Comparison of ENCODE assay signal across 9 cellular contexts in the genomic region with DNA sequence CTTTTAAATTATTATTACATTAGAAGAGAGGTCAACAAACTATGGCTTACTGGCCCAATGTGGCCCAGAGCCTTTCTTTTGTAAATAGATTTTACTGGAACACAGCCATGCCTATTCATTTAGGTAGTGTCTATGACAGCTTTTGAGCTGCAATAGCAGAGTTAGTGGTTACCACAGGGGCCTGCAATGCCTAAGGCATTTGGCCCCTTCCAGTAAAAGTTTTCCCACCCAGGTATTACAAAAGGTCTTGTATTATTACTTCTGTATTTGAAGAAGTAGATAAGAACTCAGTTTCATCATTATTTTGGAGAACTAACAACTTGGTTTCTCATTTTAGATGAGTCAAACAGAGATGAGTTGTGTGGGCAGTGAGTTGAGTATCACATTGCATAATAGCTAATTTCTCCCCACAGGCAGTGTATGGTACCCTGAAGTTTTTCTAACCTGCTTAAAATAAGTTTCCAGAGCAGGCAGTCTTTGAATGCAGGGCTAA. TPM values are rescaled to one million over a fixed set of nuclear protein-coding genes. Genes with fewer than 3 reads are reported as not detected.
DNase-seq lines count a peak whose midpoint lies in the region; ATAC-seq and TF ChIP-seq lines count a peak whose summit lies in the region.
"Had no signal": no experiment of that assay in that cellular context is flagged by ENCODE, and none has a peak within 500 bp of the region (broad histone marks: within the 10 kb centered on the region; RNA-seq: fewer than 3 reads in every experiment).

No MANE protein-coding gene starts in this region.

- H3K9me3 Mint-ChIP-seq in activated CD8-positive, alpha-beta memory T cell treated with anti-CD3 and anti-CD28 coated beads, Interleukin-2, amount 10 ng/mL, durations not matched to agents 7 days and 5 days (ENCODE audit: low read depth) = no peaks in the 10 kb centered on the region
- H3K9me3 Mint-ChIP-seq in T-helper 1 cell treated with Interleukin-12 subunit alpha and Interleukin-12 subunit beta and Interleukin-4 antibody, amounts not matched to agents 30 μg/mL and 1 μg/mL, for 36 hours = no peaks in the 10 kb centered on the region

- no peak for DNase-seq in activated CD8-positive, alpha-beta memory T cell treated with anti-CD3 and anti-CD28 coated beads, Interleukin-2, amount 10 ng/mL, durations not matched to agents 7 days and 5 days
- no peak for DNase-seq in activated CD8-positive, alpha-beta memory T cell treated with anti-CD3 and anti-CD28 coated beads, Interleukin-2, amount 50 U/mL, for 48 hours
- no peak for DNase-seq in globus pallidus (ENCODE audit: low spot score)
- no peak for DNase-seq in COLO668 (lab: John Stamatoyannopoulos, UW; ENCODE audit: unreplicated experiment)
- DNase-seq in effector CD8-positive, alpha-beta T cell (lab: John Stamatoyannopoulos, UW) = no peak

- ATAC-seq in activated CD8-positive, alpha-beta memory T cell treated with anti-CD3 and anti-CD28 coated beads, Interleukin-2, amount 10 ng/mL, durations not matched to agents 7 days and 5 days = peak; percentile 74
- ATAC-seq in HG02981 (IDR thresholded peaks at IDR 0.05; ENCODE audit: unreplicated experiment) = peak; percentile 96

- H3K9me3 ChIP-seq in neutrophil = no peaks in the 10 kb centered on the region

- peaks cover 46 to 47% of the 10 kb centered on the region in 2 experiments for H3K4me1 ChIP-seq in neutrophil (ENCODE audit: control insufficient read depth in 1 of 2, insufficient read depth in 1 of 2, low read depth in 1 of 2, low read length in 1 of 2)
- H3K4me1 ChIP-seq: parathyroid adenoma had no signal

- peaks cover 16% of the 10 kb centered on the region for H3K36me3 ChIP-seq in neutrophil

- no peak overlapping the region for H3K4me3 ChIP-seq in neutrophil (ENCODE audit: low read depth in 1 of 2, low read length in 1 of 2)

- no peaks in the 10 kb centered on the region for H3K27me3 Mint-ChIP-seq in activated CD8-positive, alpha-beta memory T cell treated with anti-CD3 and anti-CD28 coated beads, Interleukin-2, amount 10 ng/mL, durations not matched to agents 7 days and 5 days
- no peaks in the 10 kb centered on the region for H3K27me3 Mint-ChIP-seq in T-helper 1 cell treated with Interleukin-12 subunit alpha and Interleukin-12 subunit beta and Interleukin-4 antibody, amounts not matched to agents 30 μg/mL and 1 μg/mL, for 36 hours (ENCODE audit: low read depth)

- CTCF ChIA-PET in activated CD8-positive, alpha-beta memory T cell treated with anti-CD3 and anti-CD28 coated beads, Interleukin-2, amount 10 ng/mL, durations not matched to agents 7 days and 5 days (lab: Charles Lee) = interaction anchor here (1.2 kb wide), 1 partner anchor 9 kb away, joined by 3 read pairs; no protein-coding TSS in a partner anchor

- no peaks in the 10 kb centered on the region for H3K27me3 ChIP-seq in neutrophil

- H3K36me3 Mint-ChIP-seq in activated CD8-positive, alpha-beta memory T cell treated with anti-CD3 and anti-CD28 coated beads, Interleukin-2, amount 10 ng/mL, durations not matched to agents 7 days and 5 days = peaks cover 76% of the 10 kb centered on the region
- peaks cover 59% of the 10 kb centered on the region for H3K36me3 Mint-ChIP-seq in T-helper 1 cell treated with Interleukin-12 subunit alpha and Interleukin-12 subunit beta and Interleukin-4 antibody, amounts not matched to agents 30 μg/mL and 1 μg/mL, for 36 hours (ENCODE audit: low read depth)

- H3K4me1 Mint-ChIP-seq in activated CD8-positive, alpha-beta memory T cell treated with anti-CD3 and anti-CD28 coated beads, Interleukin-2, amount 10 ng/mL, durations not matched to agents 7 days and 5 days = peaks cover 42% of the 10 kb centered on the region
- peaks cover 32% of the 10 kb centered on the region for H3K4me1 Mint-ChIP-seq in T-helper 1 cell treated with Interleukin-12 subunit alpha and Interleukin-12 subunit beta and Interleukin-4 antibody, amounts not matched to agents 30 μg/mL and 1 μg/mL, for 36 hours (ENCODE audit: low read depth)

- no peak overlapping the region for H3K4me3 Mint-ChIP-seq in activated CD8-positive, alpha-beta memory T cell treated with anti-CD3 and anti-CD28 coated beads, Interleukin-2, amount 10 ng/mL, durations not matched to agents 7 days and 5 days
- H3K4me3 Mint-ChIP-seq in T-helper 1 cell treated with Interleukin-12 subunit alpha and Interleukin-12 subunit beta and Interleukin-4 antibody, amounts not matched to agents 30 μg/mL and 1 μg/mL, for 36 hours = no peak overlapping the region

- H3K27ac Mint-ChIP-seq in activated CD8-positive, alpha-beta memory T cell treated with anti-CD3 and anti-CD28 coated beads, Interleukin-2, amount 10 ng/mL, durations not matched to agents 7 days and 5 days = peak overlapping the region; percentile 41
- H3K27ac Mint-ChIP-seq in T-helper 1 cell treated with Interleukin-12 subunit alpha and Interleukin-12 subunit beta and Interleukin-4 antibody, amounts not matched to agents 30 μg/mL and 1 μg/mL, for 36 hours = peak overlapping the region; percentile 68

- peak overlapping the region; percentile 65 for H3K27ac ChIP-seq in neutrophil
- H3K27ac ChIP-seq: parathyroid adenoma had no signal

- TF ChIP-seq CTCF in neutrophil (IDR thresholded peaks at IDR 0.05) = no peak

RNA-seq across cellular contexts. Expression of a gene that starts 9.5 kb away (rescaled TPM):
- total RNA-seq in activated CD8-positive, alpha-beta memory T cell treated with anti-CD3 and anti-CD28 coated beads, Interleukin-2, amount 10 ng/mL, durations not matched to agents 7 days and 5 days = 10 to 100 TPM; 46.9 to 62.4 TPM

RNA-seq across cellular contexts. Expression of a gene that starts 9.6 kb away (rescaled TPM):
- 10 to 100 TPM; 10.5 to 14.7 TPM for total RNA-seq in activated CD8-positive, alpha-beta memory T cell treated with anti-CD3 and anti-CD28 coated beads, Interleukin-2, amount 10 ng/mL, durations not matched to agents 7 days and 5 days

RNA-seq across cellular contexts. Expression of a gene that starts 27.5 kb away (rescaled TPM):
- total RNA-seq in activated CD8-positive, alpha-beta memory T cell treated with anti-CD3 and anti-CD28 coated beads, Interleukin-2, amount 10 ng/mL, durations not matched to agents 7 days and 5 days = not detected
